8 cellular contexts compared by ENCODE assay signal in genomic region chr16:30063893-30064745, GRCh38. TPM values are rescaled to one million over a fixed set of nuclear protein-coding genes. Genes with fewer than 3 reads are reported as not detected.
DNase-seq lines count a peak whose midpoint lies in the region; ATAC-seq and TF ChIP-seq lines count a peak whose summit lies in the region.

No MANE protein-coding gene starts in this region.

- peak overlapping the region; percentile 97 for H3K27ac ChIP-seq in BLaER1
- peak overlapping the region; percentile 94 for H3K27ac ChIP-seq in WERI-Rb-1
- peak overlapping the region; percentile 99 for H3K27ac ChIP-seq in caudate nucleus (ENCODE audit: low read depth, low read length)

- H3K4me3 ChIP-seq in BLaER1 = peak overlapping the region; percentile 97
- peak overlapping the region; percentile 96 for H3K4me3 ChIP-seq in WERI-Rb-1 (ENCODE audit: low read depth, low read length)
- H3K4me3 ChIP-seq in kidney epithelial cell (ENCODE audit: low read depth, low read length) = peak overlapping the region; percentile 51

- peak overlapping the region; percentile 94 for H3K4me2 ChIP-seq in BLaER1

- DNase-seq in NCI-H146 treated with DMSO at 0.1 percent for 48 hours (lab: John Stamatoyannopoulos, UW; ENCODE audit: unreplicated experiment) = peak; percentile 66
- peak; percentile 83 for DNase-seq in WERI-Rb-1
- peak in 58 of 61 donors; percentile 6 to 87 (median 72) for DNase-seq in caudate nucleus (lab: John Stamatoyannopoulos, UW)
- no peak for DNase-seq in kidney epithelial cell (ENCODE audit: low read depth)
- peak; percentile 86 for DNase-seq in stimulated activated CD4-positive, alpha-beta T cell treated with anti-CD3 and anti-CD28 coated beads, Interleukin-15, amount 100 ng/mL, for 24 hours

- H3K9ac ChIP-seq in BLaER1 = peak overlapping the region; percentile 95

- H3K27me3 ChIP-seq in BLaER1 = no peaks in the 10 kb centered on the region
- no peaks in the 10 kb centered on the region for H3K27me3 ChIP-seq in WERI-Rb-1 (ENCODE audit: insufficient read depth, low read depth, severe bottlenecking)
- H3K27me3 ChIP-seq in kidney epithelial cell (ENCODE audit: control insufficient read depth, insufficient read depth, low read length) = no peaks in the 10 kb centered on the region

- TF ChIP-seq CTCF in WERI-Rb-1 (IDR thresholded peaks at IDR 0.05; ENCODE audit: low read depth, low read length) (peak; percentile 31; the same call in 1 of the 2 replicates), kidney epithelial cell (IDR thresholded peaks at IDR 0.05; ENCODE audit: insufficient read depth, low read length, poor library complexity, severe bottlenecking) (peak; percentile 32)

- H3K4me1 ChIP-seq in BLaER1 = peaks cover 60% of the 10 kb centered on the region

- ATAC-seq in GM19463 (IDR thresholded peaks at IDR 0.05; ENCODE audit: unreplicated experiment) (peak; percentile 28), GM19467 (IDR thresholded peaks at IDR 0.05; ENCODE audit: unreplicated experiment) (no peak)

- H3K36me3 ChIP-seq in BLaER1 (peaks cover 40% of the 10 kb centered on the region), WERI-Rb-1 (peaks cover 48% of the 10 kb centered on the region), kidney epithelial cell (ENCODE audit: control insufficient read depth, insufficient read depth, low read length) (no peaks in the 10 kb centered on the region)

- H3K9me3 ChIP-seq in BLaER1 (no peaks in the 10 kb centered on the region), WERI-Rb-1 (ENCODE audit: severe bottlenecking) (peaks cover 2% of the 10 kb centered on the region)

- peaks cover 36% of the 10 kb centered on the region for H4K20me1 ChIP-seq in BLaER1

RNA-seq across cellular contexts. Expression of gene ALDOA, which starts 1.4 kb away (rescaled TPM):
- 826 and 1,130 TPM in 2 replicates for total RNA-seq in kidney epithelial cell

RNA-seq across cellular contexts. Expression of gene PPP4C, which starts 11.7 kb away (rescaled TPM):
- 126 and 139 TPM in 2 replicates for total RNA-seq in kidney epithelial cell

RNA-seq across cellular contexts. Expression of gene TBX6, which starts 27.6 kb away (rescaled TPM):
- total RNA-seq in kidney epithelial cell = 0.55 and 0.58 TPM in 2 replicates

RNA-seq across cellular contexts. Expression of gene YPEL3, which starts 31.9 kb away (rescaled TPM):
- total RNA-seq in kidney epithelial cell = 25.5 and 32.3 TPM in 2 replicates

RNA-seq across cellular contexts. Expression of gene TLCD3B, which starts 33.0 kb away (rescaled TPM):
- not detected in 2 replicates for total RNA-seq in kidney epithelial cell
